Comparison of ENCODE assay signal across 21 cellular contexts in genomic region chr1:45410850-45411509, GRCh38.
A peak's percentile ranks its signal among the peaks of the same experiment; 100 is the strongest.
DNase-seq lines count a peak whose midpoint lies in the region; ATAC-seq, FAIRE-seq and TF ChIP-seq lines count a peak whose summit lies in the region.
"Had no signal": no experiment of that assay in that cellular context is flagged by ENCODE, and none has a peak within 500 bp of the region (broad histone marks: within the 10 kb centered on the region; RNA-seq: fewer than 3 reads in every experiment).

No MANE protein-coding gene starts in this region.

- H3K4me1 Mint-ChIP-seq in stimulated activated naive B cell treated with anti-CD40 and anti-IgM and Interleukin-4, amounts not matched to agents 10 μg/mL and 1 μg/mL and 100 μg/mL, for 72 hours, result peaks cover 42 to 59% of the 10 kb centered on the region in 2 donors
- H3K4me1 Mint-ChIP-seq in activated CD8-positive, alpha-beta memory T cell treated with anti-CD3 and anti-CD28 coated beads, Interleukin-2, amount 10 ng/mL, durations not matched to agents 7 days and 5 days, result peaks cover 7% of the 10 kb centered on the region

- H3K4me3 Mint-ChIP-seq in stimulated activated naive B cell treated with anti-CD40 and anti-IgM and Interleukin-4, amounts not matched to agents 10 μg/mL and 1 μg/mL and 100 μg/mL, for 72 hours, result no peak overlapping the region
- H3K4me3 Mint-ChIP-seq in activated CD8-positive, alpha-beta memory T cell treated with anti-CD3 and anti-CD28 coated beads, Interleukin-2, amount 10 ng/mL, durations not matched to agents 7 days and 5 days, result no peak overlapping the region
- H3K4me3 Mint-ChIP-seq: activated CD8-positive, alpha-beta T cell treated with anti-CD3 and anti-CD28 coated beads, Interleukin-2, amount 10 ng/mL, durations not matched to agents 7 days and 5 days; H9; neural crest cell; type B pancreatic cell had no signal

- peak overlapping the region; percentile 3; the same call in 1 of the 2 replicates for H2AFZ ChIP-seq in PC-9

- no peaks in the 10 kb centered on the region for H3K36me3 ChIP-seq in PC-9 (ENCODE audit: low read depth)
- H3K36me3 ChIP-seq: lower lobe of right lung, sigmoid colon, SJSA1 had no signal

- no peaks in the 10 kb centered on the region for H3K27me3 Mint-ChIP-seq in stimulated activated naive B cell treated with anti-CD40 and anti-IgM and Interleukin-4, amounts not matched to agents 10 μg/mL and 1 μg/mL and 100 μg/mL, for 72 hours
- no peaks in the 10 kb centered on the region for H3K27me3 Mint-ChIP-seq in activated CD8-positive, alpha-beta memory T cell treated with anti-CD3 and anti-CD28 coated beads, Interleukin-2, amount 10 ng/mL, durations not matched to agents 7 days and 5 days
- H3K27me3 Mint-ChIP-seq: type B pancreatic cell had no signal

- intact Hi-C loops in PC-9 (cut with micrococcal nuclease; ENCODE audit: unreplicated experiment), result loop anchor here (2.0 to 5.0 kb wide), 2 partner anchors 80 to 109 kb away; partner anchors contain the start of gene TESK2

- peaks cover 0 to 4% of the 10 kb centered on the region in 2 donors for H3K36me3 Mint-ChIP-seq in stimulated activated naive B cell treated with anti-CD40 and anti-IgM and Interleukin-4, amounts not matched to agents 10 μg/mL and 1 μg/mL and 100 μg/mL, for 72 hours
- H3K36me3 Mint-ChIP-seq in activated CD8-positive, alpha-beta memory T cell treated with anti-CD3 and anti-CD28 coated beads, Interleukin-2, amount 10 ng/mL, durations not matched to agents 7 days and 5 days, result peaks cover 1% of the 10 kb centered on the region
- H3K36me3 Mint-ChIP-seq: type B pancreatic cell had no signal

- H3K9me2 ChIP-seq in PC-9 (ENCODE audit: insufficient read depth), result no peaks in the 10 kb centered on the region

- peak; percentile 38 for FAIRE-seq in GM18507 (lab: Jason Lieb, UNC)

- H3K27me3 ChIP-seq in PC-9 (ENCODE audit: insufficient read depth, low read depth), result no peaks in the 10 kb centered on the region
- H3K27me3 ChIP-seq: sigmoid colon, SJSA1 had no signal

- no peaks in the 10 kb centered on the region for H3K79me2 ChIP-seq in PC-9 (ENCODE audit: low read depth)

- H3K9me3 ChIP-seq in PC-9 (ENCODE audit: insufficient read depth, low read depth), result no peaks in the 10 kb centered on the region
- H3K9me3 ChIP-seq: lower lobe of right lung, sigmoid colon, SJSA1 had no signal

- peaks cover 20% of the 10 kb centered on the region for H3F3A ChIP-seq in PC-9 (ENCODE audit: insufficient read depth, low read depth)

- peak overlapping the region; percentile 10; the same call in 1 of the 2 replicates for H3K4me3 ChIP-seq in PC-9
- H3K4me3 ChIP-seq: lower lobe of right lung, sigmoid colon, SJSA1 had no signal

- H3K9me3 Mint-ChIP-seq in stimulated activated naive B cell treated with anti-CD40 and anti-IgM and Interleukin-4, amounts not matched to agents 10 μg/mL and 1 μg/mL and 100 μg/mL, for 72 hours, result no peaks in the 10 kb centered on the region
- H3K9me3 Mint-ChIP-seq in activated CD8-positive, alpha-beta memory T cell treated with anti-CD3 and anti-CD28 coated beads, Interleukin-2, amount 10 ng/mL, durations not matched to agents 7 days and 5 days (ENCODE audit: low read depth), result no peaks in the 10 kb centered on the region
- H3K9me3 Mint-ChIP-seq: H9, neural crest cell, type B pancreatic cell had no signal

- H3K27ac Mint-ChIP-seq in stimulated activated naive B cell treated with anti-CD40 and anti-IgM and Interleukin-4, amounts not matched to agents 10 μg/mL and 1 μg/mL and 100 μg/mL, for 72 hours, result peak overlapping the region; percentile 72
- H3K27ac Mint-ChIP-seq in activated CD8-positive, alpha-beta memory T cell treated with anti-CD3 and anti-CD28 coated beads, Interleukin-2, amount 10 ng/mL, durations not matched to agents 7 days and 5 days, result no peak overlapping the region
- H3K27ac Mint-ChIP-seq: activated CD8-positive, alpha-beta T cell treated with anti-CD3 and anti-CD28 coated beads, Interleukin-2, amount 10 ng/mL, durations not matched to agents 7 days and 5 days; H9; type B pancreatic cell had no signal

- peaks cover 30% of the 10 kb centered on the region for H3K4me1 ChIP-seq in PC-9 (replicated peaks; ENCODE audit: insufficient read depth)
- H3K4me1 ChIP-seq: lower lobe of right lung, sigmoid colon, SJSA1 had no signal

- CTCF ChIA-PET in PC-9 (lab: Charles Lee), result no interaction called here
- CTCF ChIA-PET in activated CD8-positive, alpha-beta memory T cell treated with anti-CD3 and anti-CD28 coated beads, Interleukin-2, amount 10 ng/mL, durations not matched to agents 7 days and 5 days (lab: Charles Lee), result interaction anchor here (1.0 kb wide), 1 partner anchor 20 kb away, joined by 3 read pairs; no protein-coding TSS in a partner anchor

- POLR2A ChIA-PET in PC-9 (lab: Charles Lee; ENCODE audit: unreplicated experiment), result interaction anchor here (0.6 to 0.7 kb wide), 2 partner anchors 55 to 58 kb away, joined by 3 read pairs; no protein-coding TSS in a partner anchor

- H4K20me1 ChIP-seq in PC-9 (ENCODE audit: insufficient read depth), result no peaks in the 10 kb centered on the region

- H3K27ac ChIP-seq in PC-9, result peak overlapping the region; percentile 68
- H3K27ac ChIP-seq: lower lobe of right lung, sigmoid colon, SJSA1 had no signal

- peak; percentile 89 for ATAC-seq in esophagus mucosa
- ATAC-seq in stimulated activated naive B cell treated with anti-CD40 and anti-IgM and Interleukin-4, amounts not matched to agents 10 μg/mL and 1 μg/mL and 100 μg/mL, for 72 hours (replicated peaks), result peak in 1 of 2 donors; percentile 22
- no peak for ATAC-seq in activated CD8-positive, alpha-beta memory T cell treated with anti-CD3 and anti-CD28 coated beads, Interleukin-2, amount 10 ng/mL, durations not matched to agents 7 days and 5 days
- ATAC-seq: activated CD8-positive, alpha-beta T cell treated with anti-CD3 and anti-CD28 coated beads, Interleukin-2, amount 10 ng/mL, durations not matched to agents 7 days and 5 days; lower lobe of right lung had no signal

- no peak for DNase-seq in GM18507 (ENCODE audit: extremely low spot score, insufficient read length, low read depth)
- peak; percentile 66 to 83 for DNase-seq in PC-9
- no peak for DNase-seq in stimulated activated naive B cell treated with anti-CD40 and anti-IgM and Interleukin-4, amounts not matched to agents 10 μg/mL and 1 μg/mL and 100 μg/mL, for 72 hours
- no peak for DNase-seq in nucleus accumbens (lab: John Stamatoyannopoulos, UW)
- DNase-seq in activated T-cell treated with anti-CD3 and anti-CD28 coated beads, Interleukin-2, amount 50 U/mL, for 48 hours, result no peak
- no peak for DNase-seq in activated CD8-positive, alpha-beta memory T cell treated with anti-CD3 and anti-CD28 coated beads, Interleukin-2, amount 10 ng/mL, durations not matched to agents 7 days and 5 days
- DNase-seq in NCI-H2196 treated with DMSO at 0.1 percent for 48 hours (lab: John Stamatoyannopoulos, UW; ENCODE audit: unreplicated experiment), result no peak
- DNase-seq: activated CD8-positive, alpha-beta T cell treated with anti-CD3 and anti-CD28 coated beads, Interleukin-2, amount 10 ng/mL, durations not matched to agents 7 days and 5 days; activated effector memory CD4-positive, alpha-beta T cell treated with Interleukin-2 at 50 U/mL for 16 hours; aorta; DMS79; H9; lower lobe of right lung; NCI-H1436; NCI-H345; sigmoid colon; stimulated activated CD4-positive, alpha-beta T cell treated with anti-CD3 and anti-CD28 coated beads, Interleukin-4, amount 100 ng/mL, for 24 hours had no signal

- no peak for TF ChIP-seq CTCF in PC-9 (conservative IDR thresholded peaks at IDR 0.05)

- H3K4me2 ChIP-seq in PC-9, result peak overlapping the region; percentile 66

- no TSS peak for BruUV-seq in PC-9 (replicated peaks; lab: Mats Ljungman, UMichigan)

Comparison
In these comparisons a context has a peak if more than half of its experiments do, and no peak if none do; other contexts are left out.
1. DNase-seq: peak in PC-9 (2 of 2); none in GM18507 (single experiment), stimulated activated naive B cell treated with anti-CD40 and anti-IgM and Interleukin-4, amounts not matched to agents 10 μg/mL and 1 μg/mL and 100 μg/mL, for 72 hours (single experiment), nucleus accumbens (0 of 56), activated T-cell treated with anti-CD3 and anti-CD28 coated beads, Interleukin-2, amount 50 U/mL, for 48 hours (0 of 2), activated CD8-positive, alpha-beta memory T cell treated with anti-CD3 and anti-CD28 coated beads, Interleukin-2, amount 10 ng/mL, durations not matched to agents 7 days and 5 days (single experiment) and NCI-H2196 treated with DMSO at 0.1 percent for 48 hours (single experiment).